In the genomic region with DNA sequence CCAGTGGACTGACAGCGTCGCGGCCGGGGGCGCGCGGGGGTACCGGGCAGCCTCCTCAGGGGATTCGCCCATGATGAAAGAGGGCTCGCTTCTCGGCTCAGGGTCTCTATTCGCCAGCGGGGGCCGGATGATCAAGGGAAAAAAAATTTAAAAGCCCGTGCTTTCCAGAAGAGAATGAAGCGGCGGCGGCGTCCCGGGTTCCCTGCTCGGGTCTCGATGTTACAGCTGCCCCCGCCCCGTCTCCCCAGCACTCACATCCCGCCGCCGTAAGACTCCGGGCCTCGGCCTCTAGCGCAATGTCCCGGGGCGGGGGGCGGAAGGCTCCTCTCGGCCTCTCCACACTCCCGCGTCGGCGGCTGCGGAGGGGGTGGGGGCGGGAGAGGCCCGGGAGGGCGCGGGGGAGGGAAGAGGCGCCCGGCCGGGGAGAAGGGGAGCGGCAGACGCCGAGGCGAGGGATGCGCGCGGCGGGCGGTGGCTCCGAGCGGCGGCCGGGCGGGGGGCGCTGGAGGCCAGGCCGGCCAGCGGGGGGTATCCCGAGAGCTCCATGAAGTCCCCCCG, we compare ENCODE assay signal across 8 cellular contexts. TPM values are rescaled to one million over a fixed set of nuclear protein-coding genes. Genes with fewer than 3 reads are reported as not detected.
DNase-seq lines count a peak whose midpoint lies in the region; ATAC-seq and TF ChIP-seq lines count a peak whose summit lies in the region.

No MANE protein-coding gene starts in this region.

- H3K9me3 ChIP-seq in A673 (ENCODE audit: low read depth, low read length, poor library complexity, severe bottlenecking) (no peaks in the 10 kb centered on the region), uterus (no peaks in the 10 kb centered on the region)

- H3K27me3 Mint-ChIP-seq in memory B cell, result peaks cover 31% of the 10 kb centered on the region

- DNase-seq in A673 (ENCODE audit: low spot score) (peak; percentile 9), NB4 (ENCODE audit: low read depth) (peak; percentile 52), cerebellum (ENCODE audit: low spot score) (peak; percentile 13), memory B cell (ENCODE audit: low spot score in 2 of 2) (no peak), uterus (peak; percentile 60 to 69), NCI-H1436 treated with DMSO at 0.1 percent for 48 hours (lab: John Stamatoyannopoulos, UW) (no peak), anterior cingulate cortex (lab: John Stamatoyannopoulos, UW) (no peak)

- H3K9me3 Mint-ChIP-seq in memory B cell, result no peaks in the 10 kb centered on the region

- H3K36me3 Mint-ChIP-seq in memory B cell, result no peaks in the 10 kb centered on the region

- peak overlapping the region; percentile 83 for H3K4me3 Mint-ChIP-seq in memory B cell

- TF ChIP-seq CTCF in A673 (conservative IDR thresholded peaks at IDR 0.05; ENCODE audit: low read depth, low read length) (no peak), NB4 (IDR thresholded peaks at IDR 0.05; ENCODE audit: low read depth, low read length) (no peak), uterus (IDR thresholded peaks at IDR 0.05) (no peak)

- H3K4me1 ChIP-seq in A673 (ENCODE audit: insufficient read depth, low read length, poor library complexity, severe bottlenecking) (no peaks in the 10 kb centered on the region), uterus (peaks cover 0 to 23% of the 10 kb centered on the region in 2 donors)

- POLR2A ChIA-PET in A673 (lab: Charles Lee; ENCODE audit: low non-redundant PET), result no interaction called here

- CTCF ChIA-PET in A673 (lab: Charles Lee), result no interaction called here

- no peak overlapping the region for H3K27ac ChIP-seq in A673 (ENCODE audit: low read depth, low read length, poor library complexity, severe bottlenecking)
- H3K27ac ChIP-seq in uterus, result peak overlapping the region; percentile 73 to 92

- TF ChIP-seq POLR2A in NB4 (IDR thresholded peaks at IDR 0.05; ENCODE audit: extremely low read depth, insufficient read length), result no peak
- TF ChIP-seq POLR2A in uterus (IDR thresholded peaks at IDR 0.05), result no peak

- H3K36me3 ChIP-seq in A673 (ENCODE audit: insufficient read depth, low read length, poor library complexity, severe bottlenecking) (no peaks in the 10 kb centered on the region), uterus (no peaks in the 10 kb centered on the region)

- peak; percentile 42 for ATAC-seq in memory B cell (ENCODE audit: low read depth)
- ATAC-seq in GM18907 (IDR thresholded peaks at IDR 0.05; ENCODE audit: unreplicated experiment), result no peak

- H3K4me3 ChIP-seq in A673 (ENCODE audit: low read depth, low read length, poor library complexity, severe bottlenecking) (peak overlapping the region; percentile 48), NB4 (ENCODE audit: low read depth, low read length) (no peak overlapping the region), uterus (peak overlapping the region; percentile 53 to 87)

- H3K27ac Mint-ChIP-seq in memory B cell, result no peak overlapping the region

- H3K4me1 Mint-ChIP-seq in memory B cell, result peaks cover 6% of the 10 kb centered on the region

- H3K27me3 ChIP-seq in A673 (replicated peaks; ENCODE audit: insufficient read depth, low read depth, low read length, poor library complexity) (no peaks in the 10 kb centered on the region), uterus (no peaks in the 10 kb centered on the region)

- BruUV-seq in A673 (replicated peaks; lab: Mats Ljungman, UMichigan), result no TSS peak

- intact Hi-C loops in A673 (cut with micrococcal nuclease; ENCODE audit: unreplicated experiment) (no loop called here), uterus (cut with DNase I; ENCODE audit: low total_unique reads) (no loop called here)

RNA-seq across cellular contexts. Expression of gene PTH1R, which starts 4.4 kb away (rescaled TPM):
- total RNA-seq in A673 (2021) (1.2 and 1.7 TPM in 2 replicates), cerebellum (4.4 TPM), uterus (10 to 100 TPM in 3 of 4 donors, under 1 TPM in 1; 0.51 to 29.9 (median 18.9) TPM)

RNA-seq across cellular contexts. Expression of gene MYL3, which starts 18.7 kb away (rescaled TPM):
- total RNA-seq in A673 (2021) (not detected in 2 replicates), cerebellum (1.3 TPM), uterus (1 to 10 TPM in 3 of 4 donors, not detected in 1; 4.9 to 9.6 (median 6.0) TPM)

Comparison
In these comparisons a context has a peak if more than half of its experiments do, and no peak if none do; other contexts are left out.
1. DNase-seq: peak in A673 (single experiment), NB4 (single experiment), cerebellum (single experiment) and uterus (2 of 2); none in memory B cell (0 of 2), NCI-H1436 treated with DMSO at 0.1 percent for 48 hours (single experiment) and anterior cingulate cortex (0 of 58).